In the genomic region with DNA sequence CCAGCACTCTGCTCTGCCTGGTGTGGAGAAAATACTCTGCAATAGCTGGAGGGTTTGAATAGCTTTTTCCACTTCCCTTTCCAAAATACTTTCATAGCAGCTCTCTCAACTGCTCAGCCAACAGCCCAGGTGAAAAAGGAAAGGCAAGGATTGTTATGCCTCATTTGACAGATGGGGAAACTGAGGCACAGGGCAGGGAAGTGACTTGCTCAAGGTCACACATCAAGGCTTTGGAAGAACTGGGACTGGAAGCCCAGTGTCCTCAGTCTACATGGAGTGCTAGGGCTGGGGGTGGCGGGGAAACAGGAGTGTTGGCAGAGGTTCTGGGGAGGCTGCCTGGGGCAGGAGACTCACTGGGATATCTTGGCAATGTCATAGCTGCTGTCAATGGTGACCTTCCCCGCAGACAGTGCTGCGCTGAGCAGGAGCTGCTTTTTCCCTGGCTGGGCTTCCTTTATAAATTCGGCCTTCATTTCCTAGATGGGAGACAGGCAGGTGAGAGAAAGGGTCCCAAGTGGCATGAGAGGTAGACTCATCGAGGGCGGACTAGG, we compare ENCODE assay signal across 1 cellular context.
TF ChIP-seq lines count a peak whose summit lies in the region.

No MANE protein-coding gene starts in this region.

TF ChIP-seq in K562, 482 proteins besides CTCF, POLR2A, EP300 and RAD21:
- TF ChIP-seq ZNF165 (CRISPR knock-in tag; IDR thresholded peaks at IDR 0.05; ENCODE audit: borderline replicate concordance): no peak
- TF ChIP-seq KLF16 (IDR thresholded peaks at IDR 0.05): no peak
- 0 out of 2 replicates have a peak, but pooled peaks have one; percentile 11 for TF ChIP-seq BCOR (IDR thresholded peaks at IDR 0.05)
- no peak for TF ChIP-seq ZFP1 (CRISPR knock-in tag; IDR thresholded peaks at IDR 0.05)
- TF ChIP-seq, protein P1, sequence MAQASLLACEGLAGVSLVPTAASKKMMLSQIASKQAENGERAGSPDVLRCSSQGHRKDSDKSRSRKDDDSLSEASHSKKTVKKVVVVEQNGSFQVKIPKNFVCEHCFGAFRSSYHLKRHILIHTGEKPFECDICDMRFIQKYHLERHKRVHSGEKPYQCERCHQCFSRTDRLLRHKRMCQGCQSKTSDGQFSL (CRISPR knock-in tag; IDR thresholded peaks at IDR 0.05): no peak
- TF ChIP-seq, protein P1 (tag; IDR thresholded peaks at IDR 0.05): no peak
- TF ChIP-seq KAT2B (IDR thresholded peaks at IDR 0.05; ENCODE audit: low read depth, low read length): no peak
